Comparison of ENCODE assay signal across 13 cellular contexts in the genomic region with DNA sequence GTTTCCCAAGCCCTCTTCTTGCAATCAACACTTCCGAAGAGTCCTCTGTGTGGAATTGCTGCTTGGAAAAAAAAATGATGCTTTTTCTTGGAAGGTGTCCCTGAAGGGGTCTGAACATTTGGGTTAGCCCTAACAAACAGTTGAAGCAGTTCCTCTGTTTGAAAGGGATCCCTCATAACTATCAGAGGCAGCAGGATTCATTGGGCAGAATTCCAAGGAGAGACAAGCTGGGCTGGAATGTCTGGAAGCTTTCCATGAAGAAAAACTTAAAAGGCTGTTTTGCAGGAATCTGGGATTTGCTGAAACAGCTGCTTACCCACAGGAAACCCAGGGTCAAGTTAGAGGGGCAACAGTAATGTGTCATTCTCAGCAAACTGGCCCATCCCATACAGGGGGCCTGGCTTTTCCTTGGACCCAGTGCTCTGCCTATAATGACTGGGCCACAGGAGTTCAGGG. TPM values are rescaled to one million over a fixed set of nuclear protein-coding genes. Genes with fewer than 3 reads are reported as not detected.
DNase-seq lines count a peak whose midpoint lies in the region; TF ChIP-seq lines count a peak whose summit lies in the region.
"Had no signal": no experiment of that assay in that cellular context is flagged by ENCODE, and none has a peak within 500 bp of the region (broad histone marks: within the 10 kb centered on the region; RNA-seq: fewer than 3 reads in every experiment).

No MANE protein-coding gene starts in this region.

- TF ChIP-seq CTCF in fibroblast of lung (conservative IDR thresholded peaks at IDR 0.05 in 1 of 2, IDR thresholded peaks at IDR 0.05 in 1 of 2; ENCODE audit: low read depth in 1 of 2, low read length in 2 of 2) = no peak

- no peaks in the 10 kb centered on the region for H4K20me1 ChIP-seq in fibroblast of lung (ENCODE audit: control insufficient read depth, extremely low read depth, insufficient read depth, low read length)
- H4K20me1 ChIP-seq: BLaER1 treated with 17β-estradiol and CSF1 and Interleukin-3, amounts not matched to agents 10 nM and 100 nM had no signal

- peak overlapping the region; percentile 26 for H3K4me2 ChIP-seq in fibroblast of lung (ENCODE audit: extremely low read depth, insufficient read depth, low read length)
- H3K4me2 ChIP-seq: BLaER1 treated with 17β-estradiol and CSF1 and Interleukin-3, amounts not matched to agents 10 nM and 100 nM; PC-9 had no signal

- H2AFZ ChIP-seq in fibroblast of lung (ENCODE audit: low read length) = no peak overlapping the region
- H2AFZ ChIP-seq: PC-9 had no signal

- peaks cover 2% of the 10 kb centered on the region for H3K27me3 ChIP-seq in fibroblast of lung (ENCODE audit: control insufficient read depth, insufficient read depth, low read length)
- H3K27me3 ChIP-seq: BLaER1 treated with 17β-estradiol and CSF1 and Interleukin-3, amounts not matched to agents 10 nM and 100 nM had no signal

- H3K9ac ChIP-seq in fibroblast of lung (ENCODE audit: insufficient read depth, low read length) = no peak overlapping the region
- H3K9ac ChIP-seq: BLaER1 treated with 17β-estradiol and CSF1 and Interleukin-3, amounts not matched to agents 10 nM and 100 nM had no signal

- H3K79me2 ChIP-seq in fibroblast of lung (ENCODE audit: control insufficient read depth, insufficient read depth, low read length) = no peaks in the 10 kb centered on the region

- peak; percentile 65 for DNase-seq in AG08395 (ENCODE audit: low spot score)
- peak; percentile 53 for DNase-seq in NCI-H446 treated with DMSO at 0.1 percent for 48 hours (lab: John Stamatoyannopoulos, UW)
- peak; percentile 89 to 90 for DNase-seq in fibroblast of lung (ENCODE audit: low read depth in 2 of 2)
- DNase-seq in myocyte (ENCODE audit: low read depth) = peak; percentile 93
- DNase-seq in activated naive CD4-positive, alpha-beta T cell (lab: John Stamatoyannopoulos, UW) = no peak
- no peak for DNase-seq in central memory CD4-positive, alpha-beta T cell
- no peak for DNase-seq in stimulated activated CD4-positive, alpha-beta T cell treated with anti-CD3 and anti-CD28 coated beads, Interleukin-4, amount 100 ng/mL, for 4 hours
- DNase-seq in activated gamma-delta T cell (lab: John Stamatoyannopoulos, UW) = no peak
- DNase-seq: activated CD4-positive, alpha-beta T cell treated with anti-CD3 and anti-CD28 coated beads for 48 hours; activated naive CD8-positive, alpha-beta T cell treated with anti-CD3 and anti-CD28 coated beads, Interleukin-2, amount 50 U/mL, for 24 hours; NCI-H1436 treated with DMSO at 0.1 percent for 48 hours; PC-9 had no signal

- H3K36me3 ChIP-seq in fibroblast of lung (ENCODE audit: control insufficient read depth, insufficient read depth, low read length) = no peaks in the 10 kb centered on the region
- H3K36me3 ChIP-seq: BLaER1 treated with 17β-estradiol and CSF1 and Interleukin-3, amounts not matched to agents 10 nM and 100 nM had no signal

- peaks cover 10% of the 10 kb centered on the region for H3K4me1 ChIP-seq in fibroblast of lung (ENCODE audit: control insufficient read depth, extremely low read depth, insufficient read depth, low read length)
- H3K4me1 ChIP-seq: BLaER1 treated with 17β-estradiol and CSF1 and Interleukin-3, amounts not matched to agents 10 nM and 100 nM had no signal

- H3K27ac ChIP-seq in fibroblast of lung (ENCODE audit: insufficient read depth, low read length) = no peak overlapping the region
- H3K27ac ChIP-seq: BLaER1 treated with 17β-estradiol and CSF1 and Interleukin-3, amounts not matched to agents 10 nM and 100 nM; PC-9 had no signal

- H3K9me3 ChIP-seq in fibroblast of lung (ENCODE audit: control insufficient read depth, insufficient read depth, low read depth, low read length) = no peaks in the 10 kb centered on the region
- H3K9me3 ChIP-seq: BLaER1 treated with 17β-estradiol and CSF1 and Interleukin-3, amounts not matched to agents 10 nM and 100 nM had no signal

- no peak overlapping the region for H3K4me3 ChIP-seq in fibroblast of lung (replicated peaks in 1 of 4; ENCODE audit: control extremely low read depth in 1 of 4, insufficient read depth in 1 of 4, low read depth in 3 of 4, low read length in 4 of 4)
- H3K4me3 ChIP-seq: BLaER1 treated with 17β-estradiol and CSF1 and Interleukin-3, amounts not matched to agents 10 nM and 100 nM; PC-9 had no signal

RNA-seq across cellular contexts. Expression of a gene that starts 3.2 kb away (rescaled TPM):
- total RNA-seq in fibroblast of lung = 1.8 and 2.3 TPM in 2 replicates
- polyA plus RNA-seq in fibroblast of lung = 2.1 and 2.3 TPM in 2 replicates
- polyA plus RNA-seq in fibroblast of lung (2012) = 1.7 and 1.8 TPM in 2 replicates
- polyA minus RNA-seq in fibroblast of lung (ENCODE audit: low replicate concordance) = 0.33 TPM in 1 of 2 replicates, not detected in the other
- total RNA-seq in myocyte = 2.1 and 2.9 TPM in 2 replicates
- polyA plus RNA-seq in myocyte (2012) = 1.3 TPM

Comparison
In these comparisons a context has a peak if more than half of its experiments do, and no peak if none do; other contexts are left out.
1. DNase-seq: peak in AG08395 (single experiment), NCI-H446 treated with DMSO at 0.1 percent for 48 hours (single experiment), fibroblast of lung (2 of 2) and myocyte (single experiment); none in activated naive CD4-positive, alpha-beta T cell (0 of 4), central memory CD4-positive, alpha-beta T cell (single experiment), stimulated activated CD4-positive, alpha-beta T cell treated with anti-CD3 and anti-CD28 coated beads, Interleukin-4, amount 100 ng/mL, for 4 hours (0 of 2) and activated gamma-delta T cell (single experiment).